1 cellular context compared by ENCODE assay signal in genomic region chr16:21156767-21157467, GRCh38.
A peak's percentile ranks its signal among the peaks of the same experiment; 100 is the strongest.
TF ChIP-seq lines count a peak whose summit lies in the region.

No MANE protein-coding gene starts in this region.

TF ChIP-seq in GM12878, 131 proteins besides CTCF, POLR2A, EP300 and RAD21:
- TF ChIP-seq MTA2 (IDR thresholded peaks at IDR 0.05; ENCODE audit: low read depth) (no peak), RBBP5 (conservative IDR thresholded peaks at IDR 0.05) (no peak), IKZF2 (IDR thresholded peaks at IDR 0.05) (peak; percentile 58 to 64), SREBF1 (IDR thresholded peaks at IDR 0.05; ENCODE audit: low read length) (no peak), IKZF1 (conservative IDR thresholded peaks at IDR 0.05) (peak; percentile 68), SMC3 (IDR thresholded peaks at IDR 0.05; ENCODE audit: borderline replicate concordance, low read length) (peak; percentile 64)
- TF ChIP-seq, protein P1, sequence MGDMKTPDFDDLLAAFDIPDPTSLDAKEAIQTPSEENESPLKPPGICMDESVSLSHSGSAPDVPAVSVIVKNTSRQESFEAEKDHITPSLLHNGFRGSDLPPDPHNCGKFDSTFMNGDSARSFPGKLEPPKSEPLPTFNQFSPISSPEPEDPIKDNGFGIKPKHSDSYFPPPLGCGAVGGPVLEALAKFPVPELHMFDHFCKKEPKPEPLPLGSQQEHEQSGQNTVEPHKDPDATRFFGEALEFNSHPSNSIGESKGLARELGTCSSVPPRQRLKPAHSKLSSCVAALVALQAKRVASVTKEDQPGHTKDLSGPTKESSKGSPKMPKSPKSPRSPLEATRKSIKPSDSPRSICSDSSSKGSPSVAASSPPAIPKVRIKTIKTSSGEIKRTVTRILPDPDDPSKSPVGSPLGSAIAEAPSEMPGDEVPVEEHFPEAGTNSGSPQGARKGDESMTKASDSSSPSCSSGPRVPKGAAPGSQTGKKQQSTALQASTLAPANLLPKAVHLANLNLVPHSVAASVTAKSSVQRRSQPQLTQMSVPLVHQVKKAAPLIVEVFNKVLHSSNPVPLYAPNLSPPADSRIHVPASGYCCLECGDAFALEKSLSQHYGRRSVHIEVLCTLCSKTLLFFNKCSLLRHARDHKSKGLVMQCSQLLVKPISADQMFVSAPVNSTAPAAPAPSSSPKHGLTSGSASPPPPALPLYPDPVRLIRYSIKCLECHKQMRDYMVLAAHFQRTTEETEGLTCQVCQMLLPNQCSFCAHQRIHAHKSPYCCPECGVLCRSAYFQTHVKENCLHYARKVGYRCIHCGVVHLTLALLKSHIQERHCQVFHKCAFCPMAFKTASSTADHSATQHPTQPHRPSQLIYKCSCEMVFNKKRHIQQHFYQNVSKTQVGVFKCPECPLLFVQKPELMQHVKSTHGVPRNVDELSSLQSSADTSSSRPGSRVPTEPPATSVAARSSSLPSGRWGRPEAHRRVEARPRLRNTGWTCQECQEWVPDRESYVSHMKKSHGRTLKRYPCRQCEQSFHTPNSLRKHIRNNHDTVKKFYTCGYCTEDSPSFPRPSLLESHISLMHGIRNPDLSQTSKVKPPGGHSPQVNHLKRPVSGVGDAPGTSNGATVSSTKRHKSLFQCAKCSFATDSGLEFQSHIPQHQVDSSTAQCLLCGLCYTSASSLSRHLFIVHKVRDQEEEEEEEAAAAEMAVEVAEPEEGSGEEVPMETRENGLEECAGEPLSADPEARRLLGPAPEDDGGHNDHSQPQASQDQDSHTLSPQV (IDR thresholded peaks at IDR 0.05) = no peak
- TF ChIP-seq, protein P2, sequence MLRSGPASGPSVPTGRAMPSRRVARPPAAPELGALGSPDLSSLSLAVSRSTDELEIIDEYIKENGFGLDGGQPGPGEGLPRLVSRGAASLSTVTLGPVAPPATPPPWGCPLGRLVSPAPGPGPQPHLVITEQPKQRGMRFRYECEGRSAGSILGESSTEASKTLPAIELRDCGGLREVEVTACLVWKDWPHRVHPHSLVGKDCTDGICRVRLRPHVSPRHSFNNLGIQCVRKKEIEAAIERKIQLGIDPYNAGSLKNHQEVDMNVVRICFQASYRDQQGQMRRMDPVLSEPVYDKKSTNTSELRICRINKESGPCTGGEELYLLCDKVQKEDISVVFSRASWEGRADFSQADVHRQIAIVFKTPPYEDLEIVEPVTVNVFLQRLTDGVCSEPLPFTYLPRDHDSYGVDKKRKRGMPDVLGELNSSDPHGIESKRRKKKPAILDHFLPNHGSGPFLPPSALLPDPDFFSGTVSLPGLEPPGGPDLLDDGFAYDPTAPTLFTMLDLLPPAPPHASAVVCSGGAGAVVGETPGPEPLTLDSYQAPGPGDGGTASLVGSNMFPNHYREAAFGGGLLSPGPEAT (IDR thresholded peaks at IDR 0.05; ENCODE audit: low read depth) = 0 out of 2 replicates have a peak, but pooled peaks have one; percentile 25
